1 cellular context compared by ENCODE assay signal in the genomic region with DNA sequence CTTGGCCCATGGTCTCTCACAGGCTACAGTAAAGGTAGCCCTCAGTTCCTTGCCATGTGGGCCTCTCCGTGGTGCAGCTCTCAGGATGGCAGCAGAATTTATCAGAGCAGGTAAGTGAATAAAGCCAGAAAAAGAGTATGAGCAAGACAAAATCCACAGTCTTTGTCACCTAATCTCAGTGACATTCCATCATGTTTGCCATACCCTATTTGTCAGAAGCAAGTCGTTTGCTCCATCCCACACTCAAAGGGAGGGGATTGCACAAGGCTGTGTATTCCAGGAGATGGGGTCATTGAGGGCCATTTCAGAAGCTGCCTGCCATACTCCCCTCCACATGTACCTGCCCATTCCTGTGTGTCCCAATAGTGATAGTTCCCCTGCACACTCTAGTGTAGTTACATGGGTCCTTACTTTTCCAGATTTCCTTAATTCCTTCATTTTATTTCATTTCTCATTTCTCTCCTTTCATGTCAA.
TF ChIP-seq lines count a peak whose summit lies in the region.

No MANE protein-coding gene starts in this region.

TF ChIP-seq in HepG2, 621 proteins besides CTCF, POLR2A, EP300 and RAD21 (continued from another document and continues in another):
- TF ChIP-seq, protein P1, sequence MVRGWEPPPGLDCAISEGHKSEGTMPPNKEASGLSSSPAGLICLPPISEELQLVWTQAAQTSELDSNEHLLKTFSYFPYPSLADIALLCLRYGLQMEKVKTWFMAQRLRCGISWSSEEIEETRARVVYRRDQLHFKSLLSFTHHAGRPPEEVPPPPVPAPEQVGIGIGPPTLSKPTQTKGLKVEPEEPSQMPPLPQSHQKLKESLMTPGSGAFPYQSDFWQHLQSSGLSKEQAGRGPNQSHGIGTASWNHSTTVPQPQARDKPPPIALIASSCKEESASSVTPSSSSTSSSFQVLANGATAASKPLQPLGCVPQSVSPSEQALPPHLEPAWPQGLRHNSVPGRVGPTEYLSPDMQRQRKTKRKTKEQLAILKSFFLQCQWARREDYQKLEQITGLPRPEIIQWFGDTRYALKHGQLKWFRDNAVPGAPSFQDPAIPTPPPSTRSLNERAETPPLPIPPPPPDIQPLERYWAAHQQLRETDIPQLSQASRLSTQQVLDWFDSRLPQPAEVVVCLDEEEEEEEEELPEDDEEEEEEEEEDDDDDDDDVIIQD (CRISPR knock-in tag; IDR thresholded peaks at IDR 0.05; ENCODE audit: low read depth), result peak; percentile 86
- TF ChIP-seq, protein P2, sequence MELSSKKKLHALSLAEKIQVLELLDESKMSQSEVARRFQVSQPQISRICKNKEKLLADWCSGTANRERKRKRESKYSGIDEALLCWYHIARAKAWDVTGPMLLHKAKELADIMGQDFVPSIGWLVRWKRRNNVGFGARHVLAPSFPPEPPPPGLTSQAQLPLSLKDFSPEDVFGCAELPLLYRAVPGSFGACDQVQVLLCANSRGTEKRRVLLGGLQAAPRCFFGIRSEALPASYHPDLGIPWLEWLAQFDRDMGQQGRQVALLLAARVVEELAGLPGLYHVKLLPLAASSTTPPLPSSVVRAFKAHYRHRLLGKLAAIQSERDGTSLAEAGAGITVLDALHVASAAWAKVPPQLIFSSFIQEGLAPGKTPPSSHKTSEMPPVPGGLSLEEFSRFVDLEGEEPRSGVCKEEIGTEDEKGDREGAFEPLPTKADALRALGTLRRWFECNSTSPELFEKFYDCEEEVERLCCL (CRISPR knock-in tag; IDR thresholded peaks at IDR 0.05; ENCODE audit: borderline replicate concordance), result no peak
- TF ChIP-seq AGO1 (IDR thresholded peaks at IDR 0.05; ENCODE audit: low read depth, low read length, poor library complexity, severe bottlenecking) (no peak), SIN3B (IDR thresholded peaks at IDR 0.05; ENCODE audit: low read length) (no peak), KDM5A (IDR thresholded peaks at IDR 0.05; ENCODE audit: borderline replicate concordance, low read length) (no peak), ETV5 (CRISPR knock-in tag; IDR thresholded peaks at IDR 0.05; ENCODE audit: borderline replicate concordance) (peak; percentile 40; the same call in 1 of the 2 replicates), ISL2 (CRISPR knock-in tag; IDR thresholded peaks at IDR 0.05) (peak; percentile 95), ZNF644 (CRISPR knock-in tag; IDR thresholded peaks at IDR 0.05; ENCODE audit: low read depth) (peak; percentile 100), MXI1 (IDR thresholded peaks at IDR 0.05; ENCODE audit: borderline replicate concordance, low read depth, low read length) (no peak), KDM1A (CRISPR knock-in tag; IDR thresholded peaks at IDR 0.05) (peak; percentile 92), SP2 (CRISPR knock-in tag; IDR thresholded peaks at IDR 0.05) (0 out of 2 replicates have a peak, but pooled peaks have one; percentile 23), CCAR2 (optimal IDR thresholded peaks at IDR 0.05; ENCODE audit: low read depth, low read length) (peak; percentile 28), ASH2L (IDR thresholded peaks at IDR 0.05; ENCODE audit: insufficient read length, low read depth, low read length) (no peak), ZNF260 (CRISPR knock-in tag; IDR thresholded peaks at IDR 0.05; ENCODE audit: borderline replicate concordance, low read depth) (no peak), PHF5A (CRISPR knock-in tag; IDR thresholded peaks at IDR 0.05; ENCODE audit: low read depth, unreplicated experiment) (peak; percentile 34), CAMTA2 (CRISPR knock-in tag; IDR thresholded peaks at IDR 0.05; ENCODE audit: borderline replicate concordance) (no peak), NCOA5 (CRISPR knock-in tag; IDR thresholded peaks at IDR 0.05) (no peak), ZNF724P (CRISPR knock-in tag; IDR thresholded peaks at IDR 0.05; ENCODE audit: borderline replicate concordance) (no peak), ZBTB7B (CRISPR knock-in tag; IDR thresholded peaks at IDR 0.05) (peak; percentile 65; the same call in 1 of the 2 replicates), ZNF773 (CRISPR knock-in tag; IDR thresholded peaks at IDR 0.05; ENCODE audit: borderline replicate concordance) (no peak), HNRNPLL (IDR thresholded peaks at IDR 0.05; ENCODE audit: low read depth, low read length, poor library complexity, severe bottlenecking) (no peak), ZNF619 (CRISPR knock-in tag; IDR thresholded peaks at IDR 0.05) (no peak), NR2F2 (IDR thresholded peaks at IDR 0.05; ENCODE audit: borderline replicate concordance, low read depth) (peak; percentile 82; the same call in 1 of the 2 replicates)
- TF ChIP-seq, protein P3, sequence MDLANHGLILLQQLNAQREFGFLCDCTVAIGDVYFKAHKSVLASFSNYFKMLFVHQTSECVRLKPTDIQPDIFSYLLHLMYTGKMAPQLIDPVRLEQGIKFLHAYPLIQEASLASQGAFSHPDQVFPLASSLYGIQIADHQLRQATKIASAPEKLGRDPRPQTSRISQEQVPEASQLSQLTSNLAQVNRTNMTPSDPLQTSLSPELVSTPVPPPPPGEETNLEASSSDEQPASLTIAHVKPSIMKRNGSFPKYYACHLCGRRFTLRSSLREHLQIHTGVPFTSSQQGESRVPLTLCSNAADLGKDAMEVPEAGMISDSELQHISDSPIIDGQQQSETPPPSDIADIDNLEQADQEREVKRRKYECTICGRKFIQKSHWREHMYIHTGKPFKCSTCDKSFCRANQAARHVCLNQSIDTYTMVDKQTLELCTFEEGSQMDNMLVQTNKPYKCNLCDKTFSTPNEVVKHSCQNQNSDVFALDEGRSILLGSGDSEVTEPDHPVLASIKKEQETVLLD (CRISPR knock-in tag; IDR thresholded peaks at IDR 0.05; ENCODE audit: low read depth), result no peak
- TF ChIP-seq, protein P4, sequence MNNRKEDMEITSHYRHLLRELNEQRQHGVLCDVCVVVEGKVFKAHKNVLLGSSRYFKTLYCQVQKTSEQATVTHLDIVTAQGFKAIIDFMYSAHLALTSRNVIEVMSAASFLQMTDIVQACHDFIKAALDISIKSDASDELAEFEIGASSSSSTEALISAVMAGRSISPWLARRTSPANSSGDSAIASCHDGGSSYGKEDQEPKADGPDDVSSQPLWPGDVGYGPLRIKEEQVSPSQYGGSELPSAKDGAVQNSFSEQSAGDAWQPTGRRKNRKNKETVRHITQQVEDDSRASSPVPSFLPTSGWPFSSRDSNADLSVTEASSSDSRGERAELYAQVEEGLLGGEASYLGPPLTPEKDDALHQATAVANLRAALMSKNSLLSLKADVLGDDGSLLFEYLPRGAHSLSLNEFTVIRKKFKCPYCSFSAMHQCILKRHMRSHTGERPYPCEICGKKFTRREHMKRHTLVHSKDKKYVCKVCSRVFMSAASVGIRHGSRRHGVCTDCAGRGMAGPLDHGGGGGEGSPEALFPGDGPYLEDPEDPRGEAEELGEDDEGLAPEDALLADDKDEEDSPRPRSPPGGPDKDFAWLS (CRISPR knock-in tag; IDR thresholded peaks at IDR 0.05; ENCODE audit: borderline replicate concordance), result no peak
- TF ChIP-seq, protein P5, sequence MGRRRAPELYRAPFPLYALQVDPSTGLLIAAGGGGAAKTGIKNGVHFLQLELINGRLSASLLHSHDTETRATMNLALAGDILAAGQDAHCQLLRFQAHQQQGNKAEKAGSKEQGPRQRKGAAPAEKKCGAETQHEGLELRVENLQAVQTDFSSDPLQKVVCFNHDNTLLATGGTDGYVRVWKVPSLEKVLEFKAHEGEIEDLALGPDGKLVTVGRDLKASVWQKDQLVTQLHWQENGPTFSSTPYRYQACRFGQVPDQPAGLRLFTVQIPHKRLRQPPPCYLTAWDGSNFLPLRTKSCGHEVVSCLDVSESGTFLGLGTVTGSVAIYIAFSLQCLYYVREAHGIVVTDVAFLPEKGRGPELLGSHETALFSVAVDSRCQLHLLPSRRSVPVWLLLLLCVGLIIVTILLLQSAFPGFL (CRISPR knock-in tag; IDR thresholded peaks at IDR 0.05), result no peak
- TF ChIP-seq, protein P6, sequence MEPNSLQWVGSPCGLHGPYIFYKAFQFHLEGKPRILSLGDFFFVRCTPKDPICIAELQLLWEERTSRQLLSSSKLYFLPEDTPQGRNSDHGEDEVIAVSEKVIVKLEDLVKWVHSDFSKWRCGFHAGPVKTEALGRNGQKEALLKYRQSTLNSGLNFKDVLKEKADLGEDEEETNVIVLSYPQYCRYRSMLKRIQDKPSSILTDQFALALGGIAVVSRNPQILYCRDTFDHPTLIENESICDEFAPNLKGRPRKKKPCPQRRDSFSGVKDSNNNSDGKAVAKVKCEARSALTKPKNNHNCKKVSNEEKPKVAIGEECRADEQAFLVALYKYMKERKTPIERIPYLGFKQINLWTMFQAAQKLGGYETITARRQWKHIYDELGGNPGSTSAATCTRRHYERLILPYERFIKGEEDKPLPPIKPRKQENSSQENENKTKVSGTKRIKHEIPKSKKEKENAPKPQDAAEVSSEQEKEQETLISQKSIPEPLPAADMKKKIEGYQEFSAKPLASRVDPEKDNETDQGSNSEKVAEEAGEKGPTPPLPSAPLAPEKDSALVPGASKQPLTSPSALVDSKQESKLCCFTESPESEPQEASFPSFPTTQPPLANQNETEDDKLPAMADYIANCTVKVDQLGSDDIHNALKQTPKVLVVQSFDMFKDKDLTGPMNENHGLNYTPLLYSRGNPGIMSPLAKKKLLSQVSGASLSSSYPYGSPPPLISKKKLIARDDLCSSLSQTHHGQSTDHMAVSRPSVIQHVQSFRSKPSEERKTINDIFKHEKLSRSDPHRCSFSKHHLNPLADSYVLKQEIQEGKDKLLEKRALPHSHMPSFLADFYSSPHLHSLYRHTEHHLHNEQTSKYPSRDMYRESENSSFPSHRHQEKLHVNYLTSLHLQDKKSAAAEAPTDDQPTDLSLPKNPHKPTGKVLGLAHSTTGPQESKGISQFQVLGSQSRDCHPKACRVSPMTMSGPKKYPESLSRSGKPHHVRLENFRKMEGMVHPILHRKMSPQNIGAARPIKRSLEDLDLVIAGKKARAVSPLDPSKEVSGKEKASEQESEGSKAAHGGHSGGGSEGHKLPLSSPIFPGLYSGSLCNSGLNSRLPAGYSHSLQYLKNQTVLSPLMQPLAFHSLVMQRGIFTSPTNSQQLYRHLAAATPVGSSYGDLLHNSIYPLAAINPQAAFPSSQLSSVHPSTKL (CRISPR knock-in tag; IDR thresholded peaks at IDR 0.05), result peak; percentile 98
- TF ChIP-seq, protein P7, sequence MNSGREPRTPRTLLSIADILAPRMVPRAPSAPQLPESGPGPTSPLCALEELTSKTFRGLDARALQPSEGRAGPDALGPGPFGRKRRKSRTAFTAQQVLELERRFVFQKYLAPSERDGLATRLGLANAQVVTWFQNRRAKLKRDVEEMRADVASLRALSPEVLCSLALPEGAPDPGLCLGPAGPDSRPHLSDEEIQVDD (CRISPR knock-in tag; IDR thresholded peaks at IDR 0.05; ENCODE audit: borderline replicate concordance), result no peak
- TF ChIP-seq, protein P8, sequence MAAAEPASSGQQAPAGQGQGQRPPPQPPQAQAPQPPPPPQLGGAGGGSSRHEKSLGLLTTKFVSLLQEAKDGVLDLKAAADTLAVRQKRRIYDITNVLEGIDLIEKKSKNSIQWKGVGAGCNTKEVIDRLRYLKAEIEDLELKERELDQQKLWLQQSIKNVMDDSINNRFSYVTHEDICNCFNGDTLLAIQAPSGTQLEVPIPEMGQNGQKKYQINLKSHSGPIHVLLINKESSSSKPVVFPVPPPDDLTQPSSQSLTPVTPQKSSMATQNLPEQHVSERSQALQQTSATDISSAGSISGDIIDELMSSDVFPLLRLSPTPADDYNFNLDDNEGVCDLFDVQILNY (CRISPR knock-in tag; conservative IDR thresholded peaks at IDR 0.05), result no peak
- TF ChIP-seq, protein P9, sequence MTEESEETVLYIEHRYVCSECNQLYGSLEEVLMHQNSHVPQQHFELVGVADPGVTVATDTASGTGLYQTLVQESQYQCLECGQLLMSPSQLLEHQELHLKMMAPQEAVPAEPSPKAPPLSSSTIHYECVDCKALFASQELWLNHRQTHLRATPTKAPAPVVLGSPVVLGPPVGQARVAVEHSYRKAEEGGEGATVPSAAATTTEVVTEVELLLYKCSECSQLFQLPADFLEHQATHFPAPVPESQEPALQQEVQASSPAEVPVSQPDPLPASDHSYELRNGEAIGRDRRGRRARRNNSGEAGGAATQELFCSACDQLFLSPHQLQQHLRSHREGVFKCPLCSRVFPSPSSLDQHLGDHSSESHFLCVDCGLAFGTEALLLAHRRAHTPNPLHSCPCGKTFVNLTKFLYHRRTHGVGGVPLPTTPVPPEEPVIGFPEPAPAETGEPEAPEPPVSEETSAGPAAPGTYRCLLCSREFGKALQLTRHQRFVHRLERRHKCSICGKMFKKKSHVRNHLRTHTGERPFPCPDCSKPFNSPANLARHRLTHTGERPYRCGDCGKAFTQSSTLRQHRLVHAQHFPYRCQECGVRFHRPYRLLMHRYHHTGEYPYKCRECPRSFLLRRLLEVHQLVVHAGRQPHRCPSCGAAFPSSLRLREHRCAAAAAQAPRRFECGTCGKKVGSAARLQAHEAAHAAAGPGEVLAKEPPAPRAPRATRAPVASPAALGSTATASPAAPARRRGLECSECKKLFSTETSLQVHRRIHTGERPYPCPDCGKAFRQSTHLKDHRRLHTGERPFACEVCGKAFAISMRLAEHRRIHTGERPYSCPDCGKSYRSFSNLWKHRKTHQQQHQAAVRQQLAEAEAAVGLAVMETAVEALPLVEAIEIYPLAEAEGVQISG (CRISPR knock-in tag; IDR thresholded peaks at IDR 0.05), result peak; percentile 72
